Comparison of ENCODE assay signal across 8 cellular contexts in the genomic region with DNA sequence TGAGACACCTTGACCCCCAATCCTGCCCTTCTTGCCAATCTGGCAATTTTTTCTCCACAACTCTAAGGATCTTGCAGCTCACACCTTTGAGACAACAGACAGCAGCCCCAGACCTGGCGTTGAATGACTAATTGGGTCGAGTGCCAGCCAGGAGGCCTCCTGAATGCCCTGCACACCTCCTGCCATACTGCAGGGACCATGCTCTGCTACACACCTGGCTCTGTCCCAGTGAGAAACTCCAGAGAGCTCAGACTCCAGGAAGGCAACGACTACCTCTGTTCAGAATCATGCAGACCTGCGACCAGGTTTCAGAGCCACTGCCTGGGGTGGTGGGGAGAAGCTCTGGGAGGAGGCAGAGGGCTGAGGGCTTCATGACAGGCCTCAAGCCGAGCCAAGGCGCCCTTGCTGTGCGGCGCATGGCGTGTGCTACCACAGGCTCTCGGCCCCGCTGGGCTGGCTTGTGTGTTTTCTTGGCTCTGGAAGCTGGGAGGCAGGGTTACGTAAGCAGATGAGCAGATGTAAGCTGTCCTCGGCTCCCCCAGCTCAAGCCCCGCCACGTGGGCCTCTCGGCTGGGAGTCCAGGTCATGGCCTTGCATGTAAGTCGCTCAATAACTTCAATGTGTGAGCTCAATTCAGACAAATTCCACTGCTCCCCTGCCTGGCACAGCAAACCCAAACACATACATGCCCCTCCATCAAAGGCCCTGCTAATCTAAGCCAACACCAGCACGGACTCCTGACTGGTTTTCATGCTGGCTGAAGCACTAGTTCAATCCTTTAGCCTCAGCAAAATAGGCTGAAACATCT. TPM values are rescaled to one million over a fixed set of nuclear protein-coding genes. Genes with fewer than 3 reads are reported as not detected.
A peak's percentile ranks its signal among the peaks of the same experiment; 100 is the strongest.
DNase-seq lines count a peak whose midpoint lies in the region; ATAC-seq and TF ChIP-seq lines count a peak whose summit lies in the region.

No MANE protein-coding gene starts in this region.

- H3K9me3 ChIP-seq in WERI-Rb-1 (ENCODE audit: severe bottlenecking) (no peaks in the 10 kb centered on the region), sigmoid colon (no peaks in the 10 kb centered on the region)

- intact Hi-C loops in left ventricle myocardium superior (cut with micrococcal nuclease) (no loop called here), sigmoid colon (cut with DNase I) (loop anchor here (5.0 to 10.0 kb wide), 2 partner anchors 88 to 1175 kb away; no protein-coding TSS in a partner anchor)

- H3K4me1 ChIP-seq in sigmoid colon: peaks cover 0 to 83% (median 41%) of the 10 kb centered on the region in 4 donors

- no peak for TF ChIP-seq POLR2A in sigmoid colon (IDR thresholded peaks at IDR 0.05)

- H3K4me3 ChIP-seq in WERI-Rb-1 (ENCODE audit: low read depth, low read length): no peak overlapping the region
- no peak overlapping the region for H3K4me3 ChIP-seq in sigmoid colon

- no peak for TF ChIP-seq EP300 in sigmoid colon (IDR thresholded peaks at IDR 0.05)

- H3K36me3 ChIP-seq in WERI-Rb-1: no peaks in the 10 kb centered on the region
- peaks cover 0 to 6% (median 0%) of the 10 kb centered on the region in 4 donors for H3K36me3 ChIP-seq in sigmoid colon

- no peaks in the 10 kb centered on the region for H3K27me3 ChIP-seq in WERI-Rb-1 (ENCODE audit: insufficient read depth, low read depth, severe bottlenecking)
- H3K27me3 ChIP-seq in sigmoid colon: no peaks in the 10 kb centered on the region

- H3K27ac ChIP-seq in WERI-Rb-1 (peak overlapping the region; percentile 58), sigmoid colon (peak overlapping the region; percentile 59 to 78 (median 67))

- 70 to 82% methylated on average over 18 of the region's 18 CpGs for WGBS in sigmoid colon, 2 donors

- POLR2A ChIA-PET in HEK293T (lab: Yijun Ruan, JAX): interaction anchor here (0.6 kb wide), 1 partner anchor 28 kb away, joined by 3 read pairs; the partner anchor contains the start of gene B4GALT1

- CTCF ChIA-PET in HEK293T (lab: Yijun Ruan, JAX): no interaction called here

- DNase-seq in HEK293T (ENCODE audit: extremely low spot score) (peak; percentile 32), WERI-Rb-1 (peak; percentile 94), left ventricle myocardium superior (peak; percentile 90), sigmoid colon (peak; percentile 93), NCI-H524 (lab: John Stamatoyannopoulos, UW) (no peak)
- no peak for DNase-seq in stimulated activated naive CD4-positive, alpha-beta T cell treated with Interleukin-2 at 50 U/mL for 16 hours (lab: John Stamatoyannopoulos, UW)
- no peak for DNase-seq in activated CD4-positive, CD25-positive, alpha-beta regulatory T cell (lab: John Stamatoyannopoulos, UW)
- no peak for DNase-seq in activated CD4-positive, alpha-beta T cell treated with anti-CD3 and anti-CD28 coated beads, Interleukin-2, amount 50 U/mL, for 1 hour

- TF ChIP-seq CTCF in WERI-Rb-1 (IDR thresholded peaks at IDR 0.05; ENCODE audit: low read depth, low read length) (no peak), sigmoid colon (IDR thresholded peaks at IDR 0.05) (no peak)

- ATAC-seq in left ventricle myocardium superior: peak; percentile 86

TF ChIP-seq in HEK293T, 16 proteins besides CTCF, POLR2A, EP300 and RAD21:
- no peak for TF ChIP-seq LEF1 (IDR thresholded peaks at IDR 0.05; ENCODE audit: borderline replicate concordance)
- 0 out of 2 replicates have a peak, but pooled peaks have one; percentile 35 for TF ChIP-seq L3MBTL2 (conservative IDR thresholded peaks at IDR 0.05)

RNA-seq across cellular contexts. Expression of gene B4GALT1, which starts 27.5 kb away (rescaled TPM):
- 42.5 TPM for total RNA-seq in left ventricle myocardium superior
- 10 to 100 TPM; 20.3 to 28.0 (median 25.0) TPM for total RNA-seq in sigmoid colon
- polyA plus RNA-seq in sigmoid colon: 100 to 1,000 TPM in 1 of 3 donors, 10 to 100 TPM in 2; 24.0 to 107 (median 61.5) TPM

Comparison
In these comparisons a context has a peak if more than half of its experiments do, and no peak if none do; other contexts are left out.
1. DNase-seq: peak in HEK293T (single experiment), WERI-Rb-1 (single experiment), left ventricle myocardium superior (single experiment) and sigmoid colon (single experiment); none in stimulated activated naive CD4-positive, alpha-beta T cell treated with Interleukin-2 at 50 U/mL for 16 hours (single experiment), activated CD4-positive, CD25-positive, alpha-beta regulatory T cell (0 of 4), NCI-H524 (0 of 2) and activated CD4-positive, alpha-beta T cell treated with anti-CD3 and anti-CD28 coated beads, Interleukin-2, amount 50 U/mL, for 1 hour (single experiment).